1 cellular context compared by ENCODE assay signal in genomic region chr7:14321947-14322346, GRCh38.
TF ChIP-seq lines count a peak whose summit lies in the region.

No MANE protein-coding gene starts in this region.

TF ChIP-seq in SK-N-SH, 30 proteins besides CTCF, POLR2A, EP300 and RAD21 (continued from another document):
- TF ChIP-seq EZH2phosphoT487 (IDR thresholded peaks at IDR 0.05; ENCODE audit: borderline replicate concordance, low read depth) (no peak), ELF1 (IDR thresholded peaks at IDR 0.05) (no peak), MXI1 (IDR thresholded peaks at IDR 0.05; ENCODE audit: low read depth, low read length) (no peak), RCOR1 (IDR thresholded peaks at IDR 0.05; ENCODE audit: low read length) (no peak), PBX3 (IDR thresholded peaks at IDR 0.05) (no peak), CHD2 (IDR thresholded peaks at IDR 0.05; ENCODE audit: low read length, partially characterized antibody) (no peak), USF2 (IDR thresholded peaks at IDR 0.05; ENCODE audit: borderline replicate concordance, low read depth, low read length) (no peak)
